ENCODE assay signal across 1 cellular context in the genomic region with DNA sequence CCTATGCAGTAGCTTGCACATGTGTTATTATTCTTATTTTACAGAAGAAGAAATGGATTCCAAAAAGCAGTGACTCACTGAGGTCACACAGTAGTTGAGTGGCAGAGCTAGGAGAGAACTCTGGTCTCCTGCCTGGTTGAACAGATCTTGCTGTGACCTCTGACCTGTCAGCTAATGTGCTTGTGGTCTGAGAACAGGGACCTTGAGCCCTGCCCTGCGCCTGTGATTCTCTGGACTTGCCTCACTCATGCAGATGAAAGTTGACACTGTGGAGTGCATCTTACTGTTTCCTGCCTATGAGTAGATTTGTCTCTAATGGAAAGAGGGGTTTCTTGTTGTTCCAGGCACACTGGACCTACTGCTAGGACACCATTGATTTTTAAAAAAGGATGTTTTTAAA.
TF ChIP-seq lines count a peak whose summit lies in the region.

No MANE protein-coding gene starts in this region.

TF ChIP-seq in HepG2, 621 proteins besides CTCF, POLR2A, EP300 and RAD21 (continued from another document and continues in another):
- TF ChIP-seq EHMT2 (IDR thresholded peaks at IDR 0.05; ENCODE audit: borderline replicate concordance, low read depth, low read length): no peak
- TF ChIP-seq TOE1 (CRISPR knock-in tag; IDR thresholded peaks at IDR 0.05): no peak
- TF ChIP-seq, protein P1, sequence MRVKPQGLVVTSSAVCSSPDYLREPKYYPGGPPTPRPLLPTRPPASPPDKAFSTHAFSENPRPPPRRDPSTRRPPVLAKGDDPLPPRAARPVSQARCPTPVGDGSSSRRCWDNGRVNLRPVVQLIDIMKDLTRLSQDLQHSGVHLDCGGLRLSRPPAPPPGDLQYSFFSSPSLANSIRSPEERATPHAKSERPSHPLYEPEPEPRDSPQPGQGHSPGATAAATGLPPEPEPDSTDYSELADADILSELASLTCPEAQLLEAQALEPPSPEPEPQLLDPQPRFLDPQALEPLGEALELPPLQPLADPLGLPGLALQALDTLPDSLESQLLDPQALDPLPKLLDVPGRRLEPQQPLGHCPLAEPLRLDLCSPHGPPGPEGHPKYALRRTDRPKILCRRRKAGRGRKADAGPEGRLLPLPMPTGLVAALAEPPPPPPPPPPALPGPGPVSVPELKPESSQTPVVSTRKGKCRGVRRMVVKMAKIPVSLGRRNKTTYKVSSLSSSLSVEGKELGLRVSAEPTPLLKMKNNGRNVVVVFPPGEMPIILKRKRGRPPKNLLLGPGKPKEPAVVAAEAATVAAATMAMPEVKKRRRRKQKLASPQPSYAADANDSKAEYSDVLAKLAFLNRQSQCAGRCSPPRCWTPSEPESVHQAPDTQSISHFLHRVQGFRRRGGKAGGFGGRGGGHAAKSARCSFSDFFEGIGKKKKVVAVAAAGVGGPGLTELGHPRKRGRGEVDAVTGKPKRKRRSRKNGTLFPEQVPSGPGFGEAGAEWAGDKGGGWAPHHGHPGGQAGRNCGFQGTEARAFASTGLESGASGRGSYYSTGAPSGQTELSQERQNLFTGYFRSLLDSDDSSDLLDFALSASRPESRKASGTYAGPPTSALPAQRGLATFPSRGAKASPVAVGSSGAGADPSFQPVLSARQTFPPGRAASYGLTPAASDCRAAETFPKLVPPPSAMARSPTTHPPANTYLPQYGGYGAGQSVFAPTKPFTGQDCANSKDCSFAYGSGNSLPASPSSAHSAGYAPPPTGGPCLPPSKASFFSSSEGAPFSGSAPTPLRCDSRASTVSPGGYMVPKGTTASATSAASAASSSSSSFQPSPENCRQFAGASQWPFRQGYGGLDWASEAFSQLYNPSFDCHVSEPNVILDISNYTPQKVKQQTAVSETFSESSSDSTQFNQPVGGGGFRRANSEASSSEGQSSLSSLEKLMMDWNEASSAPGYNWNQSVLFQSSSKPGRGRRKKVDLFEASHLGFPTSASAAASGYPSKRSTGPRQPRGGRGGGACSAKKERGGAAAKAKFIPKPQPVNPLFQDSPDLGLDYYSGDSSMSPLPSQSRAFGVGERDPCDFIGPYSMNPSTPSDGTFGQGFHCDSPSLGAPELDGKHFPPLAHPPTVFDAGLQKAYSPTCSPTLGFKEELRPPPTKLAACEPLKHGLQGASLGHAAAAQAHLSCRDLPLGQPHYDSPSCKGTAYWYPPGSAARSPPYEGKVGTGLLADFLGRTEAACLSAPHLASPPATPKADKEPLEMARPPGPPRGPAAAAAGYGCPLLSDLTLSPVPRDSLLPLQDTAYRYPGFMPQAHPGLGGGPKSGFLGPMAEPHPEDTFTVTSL (CRISPR knock-in tag; IDR thresholded peaks at IDR 0.05; ENCODE audit: borderline replicate concordance): peak; percentile 85; the same call in 1 of the 2 replicates
- TF ChIP-seq, protein P2, sequence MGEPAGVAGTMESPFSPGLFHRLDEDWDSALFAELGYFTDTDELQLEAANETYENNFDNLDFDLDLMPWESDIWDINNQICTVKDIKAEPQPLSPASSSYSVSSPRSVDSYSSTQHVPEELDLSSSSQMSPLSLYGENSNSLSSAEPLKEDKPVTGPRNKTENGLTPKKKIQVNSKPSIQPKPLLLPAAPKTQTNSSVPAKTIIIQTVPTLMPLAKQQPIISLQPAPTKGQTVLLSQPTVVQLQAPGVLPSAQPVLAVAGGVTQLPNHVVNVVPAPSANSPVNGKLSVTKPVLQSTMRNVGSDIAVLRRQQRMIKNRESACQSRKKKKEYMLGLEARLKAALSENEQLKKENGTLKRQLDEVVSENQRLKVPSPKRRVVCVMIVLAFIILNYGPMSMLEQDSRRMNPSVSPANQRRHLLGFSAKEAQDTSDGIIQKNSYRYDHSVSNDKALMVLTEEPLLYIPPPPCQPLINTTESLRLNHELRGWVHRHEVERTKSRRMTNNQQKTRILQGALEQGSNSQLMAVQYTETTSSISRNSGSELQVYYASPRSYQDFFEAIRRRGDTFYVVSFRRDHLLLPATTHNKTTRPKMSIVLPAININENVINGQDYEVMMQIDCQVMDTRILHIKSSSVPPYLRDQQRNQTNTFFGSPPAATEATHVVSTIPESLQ (CRISPR knock-in tag; conservative IDR thresholded peaks at IDR 0.05): no peak
- TF ChIP-seq, protein P3, sequence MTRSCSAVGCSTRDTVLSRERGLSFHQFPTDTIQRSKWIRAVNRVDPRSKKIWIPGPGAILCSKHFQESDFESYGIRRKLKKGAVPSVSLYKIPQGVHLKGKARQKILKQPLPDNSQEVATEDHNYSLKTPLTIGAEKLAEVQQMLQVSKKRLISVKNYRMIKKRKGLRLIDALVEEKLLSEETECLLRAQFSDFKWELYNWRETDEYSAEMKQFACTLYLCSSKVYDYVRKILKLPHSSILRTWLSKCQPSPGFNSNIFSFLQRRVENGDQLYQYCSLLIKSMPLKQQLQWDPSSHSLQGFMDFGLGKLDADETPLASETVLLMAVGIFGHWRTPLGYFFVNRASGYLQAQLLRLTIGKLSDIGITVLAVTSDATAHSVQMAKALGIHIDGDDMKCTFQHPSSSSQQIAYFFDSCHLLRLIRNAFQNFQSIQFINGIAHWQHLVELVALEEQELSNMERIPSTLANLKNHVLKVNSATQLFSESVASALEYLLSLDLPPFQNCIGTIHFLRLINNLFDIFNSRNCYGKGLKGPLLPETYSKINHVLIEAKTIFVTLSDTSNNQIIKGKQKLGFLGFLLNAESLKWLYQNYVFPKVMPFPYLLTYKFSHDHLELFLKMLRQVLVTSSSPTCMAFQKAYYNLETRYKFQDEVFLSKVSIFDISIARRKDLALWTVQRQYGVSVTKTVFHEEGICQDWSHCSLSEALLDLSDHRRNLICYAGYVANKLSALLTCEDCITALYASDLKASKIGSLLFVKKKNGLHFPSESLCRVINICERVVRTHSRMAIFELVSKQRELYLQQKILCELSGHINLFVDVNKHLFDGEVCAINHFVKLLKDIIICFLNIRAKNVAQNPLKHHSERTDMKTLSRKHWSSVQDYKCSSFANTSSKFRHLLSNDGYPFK (CRISPR knock-in tag; IDR thresholded peaks at IDR 0.05; ENCODE audit: borderline replicate concordance): peak; percentile 83; the same call in 1 of the 2 replicates
- TF ChIP-seq ZBTB20 (CRISPR knock-in tag; IDR thresholded peaks at IDR 0.05; ENCODE audit: borderline replicate concordance, low read depth): peak; percentile 27; the same call in 1 of the 2 replicates
- TF ChIP-seq MIXL1 (CRISPR knock-in tag; IDR thresholded peaks at IDR 0.05): peak; percentile 77; the same call in 1 of the 2 replicates
- TF ChIP-seq, protein P4, sequence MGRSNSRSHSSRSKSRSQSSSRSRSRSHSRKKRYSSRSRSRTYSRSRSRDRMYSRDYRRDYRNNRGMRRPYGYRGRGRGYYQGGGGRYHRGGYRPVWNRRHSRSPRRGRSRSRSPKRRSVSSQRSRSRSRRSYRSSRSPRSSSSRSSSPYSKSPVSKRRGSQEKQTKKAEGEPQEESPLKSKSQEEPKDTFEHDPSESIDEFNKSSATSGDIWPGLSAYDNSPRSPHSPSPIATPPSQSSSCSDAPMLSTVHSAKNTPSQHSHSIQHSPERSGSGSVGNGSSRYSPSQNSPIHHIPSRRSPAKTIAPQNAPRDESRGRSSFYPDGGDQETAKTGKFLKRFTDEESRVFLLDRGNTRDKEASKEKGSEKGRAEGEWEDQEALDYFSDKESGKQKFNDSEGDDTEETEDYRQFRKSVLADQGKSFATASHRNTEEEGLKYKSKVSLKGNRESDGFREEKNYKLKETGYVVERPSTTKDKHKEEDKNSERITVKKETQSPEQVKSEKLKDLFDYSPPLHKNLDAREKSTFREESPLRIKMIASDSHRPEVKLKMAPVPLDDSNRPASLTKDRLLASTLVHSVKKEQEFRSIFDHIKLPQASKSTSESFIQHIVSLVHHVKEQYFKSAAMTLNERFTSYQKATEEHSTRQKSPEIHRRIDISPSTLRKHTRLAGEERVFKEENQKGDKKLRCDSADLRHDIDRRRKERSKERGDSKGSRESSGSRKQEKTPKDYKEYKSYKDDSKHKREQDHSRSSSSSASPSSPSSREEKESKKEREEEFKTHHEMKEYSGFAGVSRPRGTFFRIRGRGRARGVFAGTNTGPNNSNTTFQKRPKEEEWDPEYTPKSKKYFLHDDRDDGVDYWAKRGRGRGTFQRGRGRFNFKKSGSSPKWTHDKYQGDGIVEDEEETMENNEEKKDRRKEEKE (IDR thresholded peaks at IDR 0.05): no peak
- TF ChIP-seq, protein P5, sequence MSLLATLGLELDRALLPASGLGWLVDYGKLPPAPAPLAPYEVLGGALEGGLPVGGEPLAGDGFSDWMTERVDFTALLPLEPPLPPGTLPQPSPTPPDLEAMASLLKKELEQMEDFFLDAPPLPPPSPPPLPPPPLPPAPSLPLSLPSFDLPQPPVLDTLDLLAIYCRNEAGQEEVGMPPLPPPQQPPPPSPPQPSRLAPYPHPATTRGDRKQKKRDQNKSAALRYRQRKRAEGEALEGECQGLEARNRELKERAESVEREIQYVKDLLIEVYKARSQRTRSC (CRISPR knock-in tag; IDR thresholded peaks at IDR 0.05; ENCODE audit: low read depth): no peak
- peak; percentile 95 for TF ChIP-seq NR2C2 (CRISPR knock-in tag; IDR thresholded peaks at IDR 0.05; ENCODE audit: borderline replicate concordance)
- TF ChIP-seq REXO4 (CRISPR knock-in tag; IDR thresholded peaks at IDR 0.05; ENCODE audit: borderline replicate concordance): no peak
- no peak for TF ChIP-seq FLYWCH1 (CRISPR knock-in tag; IDR thresholded peaks at IDR 0.05)
- no peak for TF ChIP-seq ZEB1 (IDR thresholded peaks at IDR 0.05; ENCODE audit: insufficient replicate concordance, low read depth)
- no peak for TF ChIP-seq SOX13 (IDR thresholded peaks at IDR 0.05)
- TF ChIP-seq SOX13 (CRISPR knock-in tag; conservative IDR thresholded peaks at IDR 0.05 in 1 of 2, IDR thresholded peaks at IDR 0.05 in 1 of 2): peak in 1 of 2 experiments; percentile 65; a peak in 1 of 4 replicates
- peak; percentile 46; the same call in 1 of the 2 replicates for TF ChIP-seq ZNF431 (CRISPR knock-in tag; IDR thresholded peaks at IDR 0.05; ENCODE audit: borderline replicate concordance, low read depth)
- peak; percentile 48; the same call in 1 of the 2 replicates for TF ChIP-seq KDM6A (CRISPR knock-in tag; IDR thresholded peaks at IDR 0.05; ENCODE audit: low read depth)
- no peak for TF ChIP-seq NFE2L1 (CRISPR knock-in tag; IDR thresholded peaks at IDR 0.05; ENCODE audit: borderline replicate concordance)
- TF ChIP-seq, protein P6, sequence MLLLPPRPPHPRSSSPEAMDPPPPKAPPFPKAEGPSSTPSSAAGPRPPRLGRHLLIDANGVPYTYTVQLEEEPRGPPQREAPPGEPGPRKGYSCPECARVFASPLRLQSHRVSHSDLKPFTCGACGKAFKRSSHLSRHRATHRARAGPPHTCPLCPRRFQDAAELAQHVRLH (CRISPR knock-in tag; IDR thresholded peaks at IDR 0.05; ENCODE audit: borderline replicate concordance, low read depth): peak; percentile 62; the same call in 1 of the 2 replicates
- no peak for TF ChIP-seq SMC3 (IDR thresholded peaks at IDR 0.05; ENCODE audit: low read length)
- TF ChIP-seq, protein P7, sequence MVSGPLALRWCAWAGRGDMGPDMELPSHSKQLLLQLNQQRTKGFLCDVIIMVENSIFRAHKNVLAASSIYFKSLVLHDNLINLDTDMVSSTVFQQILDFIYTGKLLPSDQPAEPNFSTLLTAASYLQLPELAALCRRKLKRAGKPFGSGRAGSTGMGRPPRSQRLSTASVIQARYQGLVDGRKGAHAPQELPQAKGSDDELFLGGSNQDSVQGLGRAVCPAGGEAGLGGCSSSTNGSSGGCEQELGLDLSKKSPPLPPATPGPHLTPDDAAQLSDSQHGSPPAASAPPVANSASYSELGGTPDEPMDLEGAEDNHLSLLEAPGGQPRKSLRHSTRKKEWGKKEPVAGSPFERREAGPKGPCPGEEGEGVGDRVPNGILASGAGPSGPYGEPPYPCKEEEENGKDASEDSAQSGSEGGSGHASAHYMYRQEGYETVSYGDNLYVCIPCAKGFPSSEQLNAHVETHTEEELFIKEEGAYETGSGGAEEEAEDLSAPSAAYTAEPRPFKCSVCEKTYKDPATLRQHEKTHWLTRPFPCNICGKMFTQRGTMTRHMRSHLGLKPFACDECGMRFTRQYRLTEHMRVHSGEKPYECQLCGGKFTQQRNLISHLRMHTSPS (CRISPR knock-in tag; IDR thresholded peaks at IDR 0.05; ENCODE audit: low read depth): no peak
- TF ChIP-seq, protein P8, sequence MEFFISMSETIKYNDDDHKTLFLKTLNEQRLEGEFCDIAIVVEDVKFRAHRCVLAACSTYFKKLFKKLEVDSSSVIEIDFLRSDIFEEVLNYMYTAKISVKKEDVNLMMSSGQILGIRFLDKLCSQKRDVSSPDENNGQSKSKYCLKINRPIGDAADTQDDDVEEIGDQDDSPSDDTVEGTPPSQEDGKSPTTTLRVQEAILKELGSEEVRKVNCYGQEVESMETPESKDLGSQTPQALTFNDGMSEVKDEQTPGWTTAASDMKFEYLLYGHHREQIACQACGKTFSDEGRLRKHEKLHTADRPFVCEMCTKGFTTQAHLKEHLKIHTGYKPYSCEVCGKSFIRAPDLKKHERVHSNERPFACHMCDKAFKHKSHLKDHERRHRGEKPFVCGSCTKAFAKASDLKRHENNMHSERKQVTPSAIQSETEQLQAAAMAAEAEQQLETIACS (CRISPR knock-in tag; IDR thresholded peaks at IDR 0.05): no peak
- TF ChIP-seq, protein P9, sequence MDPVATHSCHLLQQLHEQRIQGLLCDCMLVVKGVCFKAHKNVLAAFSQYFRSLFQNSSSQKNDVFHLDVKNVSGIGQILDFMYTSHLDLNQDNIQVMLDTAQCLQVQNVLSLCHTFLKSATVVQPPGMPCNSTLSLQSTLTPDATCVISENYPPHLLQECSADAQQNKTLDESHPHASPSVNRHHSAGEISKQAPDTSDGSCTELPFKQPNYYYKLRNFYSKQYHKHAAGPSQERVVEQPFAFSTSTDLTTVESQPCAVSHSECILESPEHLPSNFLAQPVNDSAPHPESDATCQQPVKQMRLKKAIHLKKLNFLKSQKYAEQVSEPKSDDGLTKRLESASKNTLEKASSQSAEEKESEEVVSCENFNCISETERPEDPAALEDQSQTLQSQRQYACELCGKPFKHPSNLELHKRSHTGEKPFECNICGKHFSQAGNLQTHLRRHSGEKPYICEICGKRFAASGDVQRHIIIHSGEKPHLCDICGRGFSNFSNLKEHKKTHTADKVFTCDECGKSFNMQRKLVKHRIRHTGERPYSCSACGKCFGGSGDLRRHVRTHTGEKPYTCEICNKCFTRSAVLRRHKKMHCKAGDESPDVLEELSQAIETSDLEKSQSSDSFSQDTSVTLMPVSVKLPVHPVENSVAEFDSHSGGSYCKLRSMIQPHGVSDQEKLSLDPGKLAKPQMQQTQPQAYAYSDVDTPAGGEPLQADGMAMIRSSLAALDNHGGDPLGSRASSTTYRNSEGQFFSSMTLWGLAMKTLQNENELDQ (CRISPR knock-in tag; IDR thresholded peaks at IDR 0.05; ENCODE audit: borderline replicate concordance): no peak
- TF ChIP-seq SKI (IDR thresholded peaks at IDR 0.05; ENCODE audit: partially characterized antibody): peak; percentile 39
- no peak for TF ChIP-seq SYNCRIP (IDR thresholded peaks at IDR 0.05; ENCODE audit: insufficient read depth, low read depth, low read length)
- TF ChIP-seq, protein P10, sequence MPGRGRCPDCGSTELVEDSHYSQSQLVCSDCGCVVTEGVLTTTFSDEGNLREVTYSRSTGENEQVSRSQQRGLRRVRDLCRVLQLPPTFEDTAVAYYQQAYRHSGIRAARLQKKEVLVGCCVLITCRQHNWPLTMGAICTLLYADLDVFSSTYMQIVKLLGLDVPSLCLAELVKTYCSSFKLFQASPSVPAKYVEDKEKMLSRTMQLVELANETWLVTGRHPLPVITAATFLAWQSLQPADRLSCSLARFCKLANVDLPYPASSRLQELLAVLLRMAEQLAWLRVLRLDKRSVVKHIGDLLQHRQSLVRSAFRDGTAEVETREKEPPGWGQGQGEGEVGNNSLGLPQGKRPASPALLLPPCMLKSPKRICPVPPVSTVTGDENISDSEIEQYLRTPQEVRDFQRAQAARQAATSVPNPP (CRISPR knock-in tag; IDR thresholded peaks at IDR 0.05): no peak
- no peak for TF ChIP-seq HNRNPL (IDR thresholded peaks at IDR 0.05; ENCODE audit: low read depth, low read length)
- 0 out of 2 replicates have a peak, but pooled peaks have one; percentile 37 for TF ChIP-seq NFIC (IDR thresholded peaks at IDR 0.05; ENCODE audit: low read length)
- TF ChIP-seq ATRX (CRISPR knock-in tag; IDR thresholded peaks at IDR 0.05; ENCODE audit: borderline replicate concordance): no peak
